In genomic region chr20:9139106-9139808, GRCh38 we compare ENCODE assay signal across 13 cellular contexts.
"Had no signal": no experiment of that assay in that cellular context is flagged by ENCODE, and none has a peak within 500 bp of the region (broad histone marks: within the 10 kb centered on the region; RNA-seq: fewer than 3 reads in every experiment).

No MANE protein-coding gene starts in this region.

- ATAC-seq: body of pancreas had no signal

- H3K36me3 ChIP-seq: colonic mucosa, esophagus muscularis mucosa, lower lobe of right lung, prostate gland, spleen, suprapubic skin had no signal

- H3K4me3 ChIP-seq: body of pancreas, colonic mucosa, esophagus muscularis mucosa, lower lobe of right lung, prostate gland, spleen, suprapubic skin had no signal

- H3K27me3 ChIP-seq: body of pancreas, colonic mucosa, esophagus muscularis mucosa, spleen, suprapubic skin had no signal

- H3K4me1 ChIP-seq: body of pancreas, colonic mucosa, lower lobe of right lung, prostate gland, spleen, suprapubic skin had no signal

- DNase-seq: activated CD4-positive, alpha-beta T cell treated with anti-CD3 and anti-CD28 coated beads, Interleukin-2, amount 50 U/mL, for 1 hour; activated CD8-positive, alpha-beta memory T cell treated with anti-CD3 and anti-CD28 coated beads for 24 hours; activated naive CD8-positive, alpha-beta T cell treated with anti-CD3 and anti-CD28 coated beads for 36 hours; amygdala; central memory CD4-positive, alpha-beta T cell; colonic mucosa; lower lobe of right lung; spleen; trophoblast cell had no signal

- H3K9me3 ChIP-seq: colonic mucosa, lower lobe of right lung, prostate gland, suprapubic skin had no signal

- H3K27ac ChIP-seq: body of pancreas, colonic mucosa, esophagus muscularis mucosa, lower lobe of right lung, prostate gland, spleen, suprapubic skin had no signal
